8 cellular contexts compared by ENCODE assay signal in the genomic region with DNA sequence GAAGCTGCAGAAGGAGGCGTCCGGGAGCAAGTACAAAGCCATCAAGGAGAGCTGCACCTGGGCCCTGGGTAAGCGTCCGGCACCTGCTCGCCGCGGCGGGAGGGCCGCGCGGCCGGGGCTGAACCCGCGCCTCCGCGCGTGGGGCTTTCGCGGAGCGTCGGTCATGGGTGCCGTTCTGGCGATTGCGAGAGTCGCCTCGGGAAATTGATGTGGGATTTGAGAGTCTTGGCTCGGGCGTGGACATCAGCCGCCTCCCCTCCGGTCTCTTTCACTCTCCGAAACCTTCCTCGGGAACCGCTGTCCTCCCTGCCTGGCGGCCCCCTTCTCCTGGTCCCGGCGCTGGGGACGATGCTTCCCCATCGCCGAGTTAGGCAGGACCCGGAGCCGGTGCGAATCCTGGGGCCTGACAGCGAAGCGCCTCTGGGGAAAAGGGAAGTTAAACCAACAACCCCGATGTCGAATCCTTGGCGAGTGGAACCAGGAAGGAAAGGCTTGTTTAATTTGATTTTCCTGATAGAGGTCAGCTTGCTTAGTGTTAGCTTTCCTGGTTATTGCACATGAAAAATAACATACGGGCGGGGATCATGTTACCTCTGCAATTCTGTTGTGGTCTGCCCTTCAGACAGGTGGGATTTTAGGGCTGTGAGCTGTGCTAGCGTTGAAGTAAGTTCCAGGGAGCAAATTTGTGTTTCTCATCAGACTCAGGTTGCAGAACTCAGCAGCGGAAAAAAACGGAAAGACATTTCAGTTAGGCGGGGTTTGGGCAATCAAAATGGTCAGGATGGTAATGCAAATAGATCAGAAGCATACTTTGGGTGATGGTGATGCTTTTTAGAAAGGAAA. TPM values are rescaled to one million over a fixed set of nuclear protein-coding genes. Genes with fewer than 3 reads are reported as not detected.
DNase-seq lines count a peak whose midpoint lies in the region; ATAC-seq, FAIRE-seq and TF ChIP-seq lines count a peak whose summit lies in the region.

No MANE protein-coding gene starts in this region.

- H3K4me1 ChIP-seq in keratinocyte (ENCODE audit: control insufficient read depth, extremely low read depth, insufficient read depth, low read length) = peaks cover 10% of the 10 kb centered on the region

- no peak for TF ChIP-seq CTCF in brain microvascular endothelial cell (IDR thresholded peaks at IDR 0.05; ENCODE audit: low read depth, low read length, missing control alignments)
- TF ChIP-seq CTCF in keratinocyte (optimal IDR thresholded peaks at IDR 0.05 in 1 of 3, IDR thresholded peaks at IDR 0.05 in 1 of 3, conservative IDR thresholded peaks at IDR 0.05 in 1 of 3; ENCODE audit: extremely low read depth in 1 of 3, insufficient read depth in 2 of 3, low read length in 3 of 3) = no peak

- H3K79me2 ChIP-seq in keratinocyte (ENCODE audit: control insufficient read depth, insufficient read depth, low read length) = no peaks in the 10 kb centered on the region

- H3K9me3 ChIP-seq in keratinocyte (ENCODE audit: control insufficient read depth, low read depth, low read length) = no peaks in the 10 kb centered on the region

- in situ Hi-C loops in brain microvascular endothelial cell (cut with HindIII; ENCODE audit: low pct_ligation_motif_present, low sequenced_read_pairs) = no loop called here

- H3K36me3 ChIP-seq in brain microvascular endothelial cell (replicated peaks) (no peaks in the 10 kb centered on the region), keratinocyte (ENCODE audit: control insufficient read depth in 2 of 2, extremely low read depth in 1 of 2, insufficient read depth in 2 of 2, low read length in 2 of 2) (no peaks in the 10 kb centered on the region)

- H3K9ac ChIP-seq in keratinocyte (ENCODE audit: control insufficient read depth, extremely low read depth, insufficient read depth, low read length) = peak overlapping the region; percentile 35

- dilution Hi-C loops in keratinocyte (cut with MboI; ENCODE audit: extremely low pct_ligation_motif_present, low sequenced_read_pairs) = no loop called here

- H3K4me3 ChIP-seq in brain microvascular endothelial cell (ENCODE audit: low read depth, low read length) = peak overlapping the region; percentile 51
- H3K4me3 ChIP-seq in keratinocyte (ENCODE audit: control insufficient read depth in 2 of 3, extremely low read depth in 1 of 3, insufficient read depth in 2 of 3, low read depth in 1 of 3, low read length in 3 of 3) = peak overlapping the region; percentile 41 to 77 (median 66)
- H3K4me3 ChIP-seq in skin epidermis = peak overlapping the region; percentile 38 to 58 (median 50)

- H3K27me3 ChIP-seq in brain microvascular endothelial cell (replicated peaks) (peaks cover 42% of the 10 kb centered on the region), keratinocyte (ENCODE audit: control insufficient read depth, extremely low read depth, insufficient read depth, low read length) (peaks cover 48% of the 10 kb centered on the region)

- no peak for TF ChIP-seq POLR2A in GM12892 (IDR thresholded peaks at IDR 0.05; ENCODE audit: low read depth, low read length)
- TF ChIP-seq POLR2A in H54 (IDR thresholded peaks at IDR 0.05; ENCODE audit: low read depth, low read length) = no peak

- H3K27ac ChIP-seq in brain microvascular endothelial cell (no peak overlapping the region), keratinocyte (ENCODE audit: control insufficient read depth, insufficient read depth, low read length) (no peak overlapping the region), skin epidermis (peak overlapping the region in 8 of 21 experiments; percentile 8 to 84 (median 65))

- peak overlapping the region; percentile 60 for H2AFZ ChIP-seq in keratinocyte (ENCODE audit: control insufficient read depth, low read length)

- H3K4me2 ChIP-seq in keratinocyte (ENCODE audit: control insufficient read depth, extremely low read depth, insufficient read depth, low read depth, low read length) = peak overlapping the region; percentile 91

- peak; percentile 22 for ATAC-seq in HG02588 (IDR thresholded peaks at IDR 0.05; ENCODE audit: unreplicated experiment)

- no peaks in the 10 kb centered on the region for H4K20me1 ChIP-seq in keratinocyte (ENCODE audit: control insufficient read depth, extremely low read depth, insufficient read depth, low read length)

- H3K9me1 ChIP-seq in keratinocyte (ENCODE audit: control insufficient read depth, extremely low read depth, insufficient read depth, low read length) = no peaks in the 10 kb centered on the region

- DNase-seq in GM12892 (ENCODE audit: insufficient read length) (peak; percentile 13), NCI-H345 (lab: John Stamatoyannopoulos, UW) (peak; percentile 36), brain microvascular endothelial cell (no peak), keratinocyte (ENCODE audit: low read depth, low spot score) (no peak), H54 (ENCODE audit: insufficient read length, low spot score) (no peak), GM19238 (ENCODE audit: insufficient read length, low spot score) (no peak)

- FAIRE-seq in GM12892 (lab: Jason Lieb, UNC) (no peak), keratinocyte (lab: Jason Lieb, UNC) (no peak), H54 (lab: Jason Lieb, UNC) (no peak)

RNA-seq across cellular contexts. Expression of a gene that starts 0.6 kb away (rescaled TPM):
- polyA plus RNA-seq in GM12892 (2012; ENCODE audit: missing spikeins) = 0.19 TPM
- 0.09 to 0.14 TPM (median 0.13 TPM) in 3 replicates for polyA plus RNA-seq in keratinocyte
- polyA plus RNA-seq in keratinocyte (2011; ENCODE audit: low read depth) = 0.17 TPM
- polyA plus RNA-seq in keratinocyte (2011; cell fraction: cytosol; rRNA removed) = 0.09 and 0.17 TPM in 2 replicates
- 0.32 and 0.36 TPM in 2 replicates for polyA plus RNA-seq in keratinocyte (2011; cell fraction: nucleus; rRNA removed)
- 0.08 and 0.30 TPM in 2 replicates for polyA plus RNA-seq in keratinocyte (2012; ENCODE audit: low replicate concordance)
- 0.23 to 0.45 TPM (median 0.36 TPM) in 3 replicates for polyA minus RNA-seq in keratinocyte
- polyA minus RNA-seq in keratinocyte (2011; cell fraction: cytosol; rRNA and poly(A)+ RNA removed) = 0.19 TPM
- polyA minus RNA-seq in keratinocyte (2011; cell fraction: nucleus; rRNA and poly(A)+ RNA removed) = 0.53 and 0.62 TPM in 2 replicates

RNA-seq across cellular contexts. Expression of a gene that starts 55.1 kb away (rescaled TPM):
- 1.3 TPM for polyA plus RNA-seq in GM12892 (2012; ENCODE audit: missing spikeins)
- 279 to 543 TPM (median 525 TPM) in 3 replicates for polyA plus RNA-seq in keratinocyte
- 758 TPM for polyA plus RNA-seq in keratinocyte (2011; ENCODE audit: low read depth)
- polyA plus RNA-seq in keratinocyte (2011; cell fraction: cytosol; rRNA removed) = 314 and 475 TPM in 2 replicates
- polyA plus RNA-seq in keratinocyte (2011; cell fraction: nucleus; rRNA removed) = 637 and 791 TPM in 2 replicates
- 460 and 1,316 TPM in 2 replicates for polyA plus RNA-seq in keratinocyte (2012; ENCODE audit: low replicate concordance)
- polyA minus RNA-seq in keratinocyte = 284 to 461 TPM (median 304 TPM) in 3 replicates
- 500 TPM for polyA minus RNA-seq in keratinocyte (2011; cell fraction: cytosol; rRNA and poly(A)+ RNA removed)
- 327 and 470 TPM in 2 replicates for polyA minus RNA-seq in keratinocyte (2011; cell fraction: nucleus; rRNA and poly(A)+ RNA removed)

RNA-seq across cellular contexts. Expression of a gene that starts 56.0 kb away (rescaled TPM):
- polyA plus RNA-seq in GM12892 (2012; ENCODE audit: missing spikeins) = not detected
- not detected in 3 replicates for polyA plus RNA-seq in keratinocyte
- not detected for polyA plus RNA-seq in keratinocyte (2011; ENCODE audit: low read depth)
- polyA plus RNA-seq in keratinocyte (2011; cell fraction: cytosol; rRNA removed) = not detected in 2 replicates
- polyA plus RNA-seq in keratinocyte (2011; cell fraction: nucleus; rRNA removed) = not detected in 2 replicates
- polyA plus RNA-seq in keratinocyte (2012; ENCODE audit: low replicate concordance) = not detected in 2 replicates
- not detected in 3 replicates for polyA minus RNA-seq in keratinocyte
- polyA minus RNA-seq in keratinocyte (2011; cell fraction: cytosol; rRNA and poly(A)+ RNA removed) = not detected
- polyA minus RNA-seq in keratinocyte (2011; cell fraction: nucleus; rRNA and poly(A)+ RNA removed) = not detected in 2 replicates

Comparison
In these comparisons a context has a peak if more than half of its experiments do, and no peak if none do; other contexts are left out.
1. DNase-seq: peak in GM12892 (single experiment) and NCI-H345 (single experiment); none in brain microvascular endothelial cell (single experiment), keratinocyte (single experiment), H54 (single experiment) and GM19238 (single experiment).
2. Peak in every context shown above with its lines, with median percentiles within 50 percentile points of each other: H3K4me3 ChIP-seq.